In the genomic region with DNA sequence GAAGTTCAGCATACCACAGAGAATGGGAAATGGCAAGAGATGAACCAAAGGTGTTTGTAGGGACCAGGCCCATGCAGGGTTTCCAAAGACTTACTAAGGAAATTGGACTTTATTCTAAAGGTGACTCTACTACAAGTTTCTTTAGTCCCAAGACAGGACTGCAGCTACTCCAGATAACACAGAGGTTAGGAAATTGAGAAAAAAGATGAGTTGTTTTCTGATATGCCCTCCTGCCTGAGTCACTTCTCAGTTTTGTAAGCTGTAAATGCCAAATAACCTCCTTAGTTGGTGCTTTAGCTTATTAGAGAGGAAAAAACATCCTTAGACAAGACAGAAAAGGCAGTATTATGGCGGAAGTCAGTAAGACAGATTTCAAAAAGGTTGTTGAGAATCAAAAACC, we compare ENCODE assay signal across 17 cellular contexts.
DNase-seq lines count a peak whose midpoint lies in the region; ATAC-seq and TF ChIP-seq lines count a peak whose summit lies in the region.
"Had no signal": no experiment of that assay in that cellular context is flagged by ENCODE, and none has a peak within 500 bp of the region (broad histone marks: within the 10 kb centered on the region; RNA-seq: fewer than 3 reads in every experiment).

No MANE protein-coding gene starts in this region.

- ATAC-seq in activated naive CD4-positive, alpha-beta T cell treated with anti-CD3 and anti-CD28 coated beads, Interleukin-2, amount 50 U/mL, for 72 hours = peak; percentile 31 to 73
- peak; percentile 84 for ATAC-seq in activated T-helper 17 cell treated with anti-CD3 and anti-CD28 coated beads, Interleukin-2, amount 50 U/mL, for 72 hours (replicated peaks)
- ATAC-seq: GM23338, HCT116 had no signal

- no peak for TF ChIP-seq CTCF in progenitor cell of endocrine pancreas (IDR thresholded peaks at IDR 0.05; ENCODE audit: unreplicated experiment)

- no peak overlapping the region for H3K4me3 Mint-ChIP-seq in activated naive CD4-positive, alpha-beta T cell treated with anti-CD3 and anti-CD28 coated beads, Interleukin-2, amount 10 ng/mL, durations not matched to agents 7 days and 5 days
- H3K4me3 Mint-ChIP-seq in activated T-helper 17 cell treated with anti-CD3 and anti-CD28 coated beads, Interleukin-2, amount 50 U/mL, for 72 hours = peak overlapping the region; percentile 57
- no peak overlapping the region for H3K4me3 Mint-ChIP-seq in activated T-helper 2 cell treated with anti-CD3 and anti-CD28 coated beads, Interferon-gamma antibody, Interleukin-2, Interleukin-4, amounts not matched to agents 10 μg/mL and 5 μg/mL and 100 μg/mL, durations not matched to agents 14 hours and 24 hours and 36 hours (ENCODE audit: low read depth)
- no peak overlapping the region for H3K4me3 Mint-ChIP-seq in progenitor cell of endocrine pancreas (ENCODE audit: low read depth)
- H3K4me3 Mint-ChIP-seq: CD4-positive, alpha-beta memory T cell; GM23338; H9 had no signal

- intact Hi-C loops in activated T-helper 2 cell treated with anti-CD3 and anti-CD28 coated beads, Interferon-gamma antibody, Interleukin-2, Interleukin-4, amounts not matched to agents 10 μg/mL and 5 μg/mL and 100 μg/mL, durations not matched to agents 14 hours and 24 hours and 36 hours (cut with micrococcal nuclease) = loop anchor here (2.0 kb wide), 1 partner anchor 14 kb away; no protein-coding TSS in a partner anchor

- peak overlapping the region in 1 of 2 donors; percentile 44 for H3K27ac Mint-ChIP-seq in activated naive CD4-positive, alpha-beta T cell treated with anti-CD3 and anti-CD28 coated beads, Interleukin-2, amount 50 U/mL, for 72 hours
- H3K27ac Mint-ChIP-seq in activated naive CD4-positive, alpha-beta T cell treated with anti-CD3 and anti-CD28 coated beads, Interleukin-2, amount 10 ng/mL, durations not matched to agents 7 days and 5 days = no peak overlapping the region
- peak overlapping the region; percentile 93 for H3K27ac Mint-ChIP-seq in activated T-helper 17 cell treated with anti-CD3 and anti-CD28 coated beads, Interleukin-2, amount 50 U/mL, for 72 hours
- peak overlapping the region; percentile 74 for H3K27ac Mint-ChIP-seq in activated T-helper 2 cell treated with anti-CD3 and anti-CD28 coated beads, Interferon-gamma antibody, Interleukin-2, Interleukin-4, amounts not matched to agents 10 μg/mL and 5 μg/mL and 100 μg/mL, durations not matched to agents 14 hours and 24 hours and 36 hours
- H3K27ac Mint-ChIP-seq in progenitor cell of endocrine pancreas = peak overlapping the region; percentile 56
- H3K27ac Mint-ChIP-seq: GM23338 had no signal

- no peaks in the 10 kb centered on the region for H3K9me3 ChIP-seq in SJCRH30 (replicated peaks)

- CTCF ChIA-PET in activated naive CD4-positive, alpha-beta T cell treated with anti-CD3 and anti-CD28 coated beads, Interleukin-2, amount 10 ng/mL, durations not matched to agents 7 days and 5 days (lab: Charles Lee) = interaction anchor here (0.7 kb wide), 1 partner anchor 19 kb away, joined by 3 read pairs; no protein-coding TSS in a partner anchor

- peaks cover 20% of the 10 kb centered on the region for H3K27me3 ChIP-seq in SJCRH30

- no peak overlapping the region for H3K4me3 ChIP-seq in SJCRH30
- H3K4me3 ChIP-seq: GM23338 had no signal

- H3K36me3 Mint-ChIP-seq in activated naive CD4-positive, alpha-beta T cell treated with anti-CD3 and anti-CD28 coated beads, Interleukin-2, amount 50 U/mL, for 72 hours = no peaks in the 10 kb centered on the region
- H3K36me3 Mint-ChIP-seq in activated naive CD4-positive, alpha-beta T cell treated with anti-CD3 and anti-CD28 coated beads, Interleukin-2, amount 10 ng/mL, durations not matched to agents 7 days and 5 days = no peaks in the 10 kb centered on the region
- no peaks in the 10 kb centered on the region for H3K36me3 Mint-ChIP-seq in activated T-helper 17 cell treated with anti-CD3 and anti-CD28 coated beads, Interleukin-2, amount 50 U/mL, for 72 hours (ENCODE audit: low read depth)
- peaks cover 23% of the 10 kb centered on the region for H3K36me3 Mint-ChIP-seq in activated T-helper 2 cell treated with anti-CD3 and anti-CD28 coated beads, Interferon-gamma antibody, Interleukin-2, Interleukin-4, amounts not matched to agents 10 μg/mL and 5 μg/mL and 100 μg/mL, durations not matched to agents 14 hours and 24 hours and 36 hours (ENCODE audit: low read depth)
- peaks cover 21% of the 10 kb centered on the region for H3K36me3 Mint-ChIP-seq in progenitor cell of endocrine pancreas (ENCODE audit: insufficient read depth)

- DNase-seq in activated naive CD4-positive, alpha-beta T cell treated with anti-CD3 and anti-CD28 coated beads, Interleukin-2, amount 50 U/mL, for 72 hours (ENCODE audit: low spot score in 2 of 2) = no peak
- no peak for DNase-seq in activated naive CD4-positive, alpha-beta T cell treated with anti-CD3 and anti-CD28 coated beads, Interleukin-2, amount 10 ng/mL, durations not matched to agents 7 days and 5 days
- no peak for DNase-seq in activated T-helper 2 cell treated with anti-CD3 and anti-CD28 coated beads, Interferon-gamma antibody, Interleukin-2, Interleukin-4, amounts not matched to agents 10 μg/mL and 5 μg/mL and 100 μg/mL, durations not matched to agents 14 hours and 24 hours and 36 hours (ENCODE audit: low spot score)
- DNase-seq in progenitor cell of endocrine pancreas (ENCODE audit: low spot score, unreplicated experiment) (no peak), SJCRH30 (no peak), T-helper 9 cell (no peak)
- DNase-seq: C1 segment of cervical spinal cord; Calu3; CD4-positive, alpha-beta memory T cell; COR-L47; DMS53; DMS79 treated with DMSO at 0.1 percent for 48 hours; GF-D8; H9 had no signal

- no peaks in the 10 kb centered on the region for H3K27me3 Mint-ChIP-seq in activated naive CD4-positive, alpha-beta T cell treated with anti-CD3 and anti-CD28 coated beads, Interleukin-2, amount 10 ng/mL, durations not matched to agents 7 days and 5 days
- H3K27me3 Mint-ChIP-seq in activated T-helper 17 cell treated with anti-CD3 and anti-CD28 coated beads, Interleukin-2, amount 50 U/mL, for 72 hours = no peaks in the 10 kb centered on the region
- H3K27me3 Mint-ChIP-seq in activated T-helper 2 cell treated with anti-CD3 and anti-CD28 coated beads, Interferon-gamma antibody, Interleukin-2, Interleukin-4, amounts not matched to agents 10 μg/mL and 5 μg/mL and 100 μg/mL, durations not matched to agents 14 hours and 24 hours and 36 hours (ENCODE audit: low read depth) = no peaks in the 10 kb centered on the region
- H3K27me3 Mint-ChIP-seq in progenitor cell of endocrine pancreas = no peaks in the 10 kb centered on the region
- H3K27me3 Mint-ChIP-seq: CD4-positive, alpha-beta memory T cell had no signal

- no peaks in the 10 kb centered on the region for H3K4me1 ChIP-seq in SJCRH30

- no peaks in the 10 kb centered on the region for H3K36me3 ChIP-seq in SJCRH30

- no peaks in the 10 kb centered on the region for H3K4me1 Mint-ChIP-seq in activated naive CD4-positive, alpha-beta T cell treated with anti-CD3 and anti-CD28 coated beads, Interleukin-2, amount 10 ng/mL, durations not matched to agents 7 days and 5 days
- peaks cover 6% of the 10 kb centered on the region for H3K4me1 Mint-ChIP-seq in activated T-helper 17 cell treated with anti-CD3 and anti-CD28 coated beads, Interleukin-2, amount 50 U/mL, for 72 hours
- H3K4me1 Mint-ChIP-seq in activated T-helper 2 cell treated with anti-CD3 and anti-CD28 coated beads, Interferon-gamma antibody, Interleukin-2, Interleukin-4, amounts not matched to agents 10 μg/mL and 5 μg/mL and 100 μg/mL, durations not matched to agents 14 hours and 24 hours and 36 hours (ENCODE audit: low read depth) = peaks cover 20% of the 10 kb centered on the region
- H3K4me1 Mint-ChIP-seq in progenitor cell of endocrine pancreas (ENCODE audit: low read depth) = peaks cover 1% of the 10 kb centered on the region
- H3K4me1 Mint-ChIP-seq: CD4-positive, alpha-beta memory T cell had no signal

- H3K27ac ChIP-seq in SJCRH30 = no peak overlapping the region

- no peaks in the 10 kb centered on the region for H3K9me3 Mint-ChIP-seq in activated naive CD4-positive, alpha-beta T cell treated with anti-CD3 and anti-CD28 coated beads, Interleukin-2, amount 50 U/mL, for 72 hours
- no peaks in the 10 kb centered on the region for H3K9me3 Mint-ChIP-seq in activated naive CD4-positive, alpha-beta T cell treated with anti-CD3 and anti-CD28 coated beads, Interleukin-2, amount 10 ng/mL, durations not matched to agents 7 days and 5 days
- no peaks in the 10 kb centered on the region for H3K9me3 Mint-ChIP-seq in activated T-helper 17 cell treated with anti-CD3 and anti-CD28 coated beads, Interleukin-2, amount 50 U/mL, for 72 hours
- no peaks in the 10 kb centered on the region for H3K9me3 Mint-ChIP-seq in activated T-helper 2 cell treated with anti-CD3 and anti-CD28 coated beads, Interferon-gamma antibody, Interleukin-2, Interleukin-4, amounts not matched to agents 10 μg/mL and 5 μg/mL and 100 μg/mL, durations not matched to agents 14 hours and 24 hours and 36 hours
- H3K9me3 Mint-ChIP-seq in progenitor cell of endocrine pancreas (ENCODE audit: low read depth) = no peaks in the 10 kb centered on the region
- H3K9me3 Mint-ChIP-seq: CD4-positive, alpha-beta memory T cell; GM23338; H9 had no signal
